Comparison of ENCODE assay signal across 14 cellular contexts in the genomic region with DNA sequence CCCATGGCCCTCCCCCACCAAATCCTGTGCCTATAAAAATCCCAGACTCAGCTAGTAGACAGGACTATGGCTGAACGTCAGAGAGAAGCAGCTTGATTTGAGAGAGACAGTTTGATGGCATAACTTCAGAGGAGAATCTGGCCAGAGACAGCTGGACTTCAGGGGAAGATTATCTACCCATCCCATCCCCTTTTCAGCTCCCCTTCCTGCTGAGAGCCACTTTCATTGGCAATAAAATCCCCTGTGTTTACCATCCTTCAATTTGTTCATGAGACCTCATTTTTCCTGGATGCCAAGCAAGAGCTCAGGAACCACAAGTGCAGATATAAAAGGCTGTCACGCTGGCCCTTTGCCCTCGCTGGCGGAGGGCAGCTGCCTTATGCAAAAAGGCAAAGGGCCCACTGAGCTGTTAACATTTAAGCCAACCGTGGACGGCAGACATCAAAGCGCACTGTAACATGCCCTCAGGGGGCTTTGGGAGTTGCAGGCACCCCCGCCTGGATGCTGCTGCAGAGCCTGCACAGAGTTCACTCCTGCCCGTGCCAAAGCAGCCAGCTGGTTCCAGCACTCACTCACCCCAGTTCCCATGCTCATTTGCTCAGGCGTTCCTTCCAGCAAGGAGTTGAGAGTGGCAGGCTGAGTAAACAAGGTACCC.
DNase-seq lines count a peak whose midpoint lies in the region; ATAC-seq and TF ChIP-seq lines count a peak whose summit lies in the region.
"Had no signal": no experiment of that assay in that cellular context is flagged by ENCODE, and none has a peak within 500 bp of the region (broad histone marks: within the 10 kb centered on the region; RNA-seq: fewer than 3 reads in every experiment).

No MANE protein-coding gene starts in this region.

- H3K4me1 ChIP-seq in IMR-90 (ENCODE audit: control insufficient read depth, insufficient read depth, low read length) = peaks cover 7% of the 10 kb centered on the region; the same call in 1 of the 2 replicates
- H3K4me1 ChIP-seq: suprapubic skin had no signal

- H3K9me3 ChIP-seq in IMR-90 (ENCODE audit: control insufficient read depth, insufficient read depth, low read length) (no peaks in the 10 kb centered on the region; the same call in 1 of the 2 replicates), neural cell (ENCODE audit: low read length) (no peaks in the 10 kb centered on the region)
- H3K9me3 ChIP-seq: suprapubic skin had no signal

- no peak overlapping the region for H3K56ac ChIP-seq in IMR-90 (ENCODE audit: extremely low read depth, insufficient read depth, low read length)

- H3K36me3 ChIP-seq in IMR-90 (ENCODE audit: control insufficient read depth, insufficient read depth, low read length) (no peaks in the 10 kb centered on the region), neural cell (ENCODE audit: insufficient read depth, low read length) (no peaks in the 10 kb centered on the region)
- H3K36me3 ChIP-seq: suprapubic skin had no signal

- no peaks in the 10 kb centered on the region for H3K27me3 Mint-ChIP-seq in activated CD8-positive, alpha-beta T cell treated with anti-CD3 and anti-CD28 coated beads, Interleukin-2, amount 10 ng/mL, durations not matched to agents 7 days and 5 days (ENCODE audit: low read depth)

- peak overlapping the region; percentile 33 for H3K27ac Mint-ChIP-seq in activated CD8-positive, alpha-beta T cell treated with anti-CD3 and anti-CD28 coated beads, Interleukin-2, amount 10 ng/mL, durations not matched to agents 7 days and 5 days

- no peak for TF ChIP-seq CTCF in IMR-90 (conservative IDR thresholded peaks at IDR 0.05; ENCODE audit: low read depth, low read length)
- no peak for TF ChIP-seq CTCF in neural cell (IDR thresholded peaks at IDR 0.05; ENCODE audit: poor library complexity, severe bottlenecking)

- H3K27me3 ChIP-seq in IMR-90 (ENCODE audit: control insufficient read depth, insufficient read depth, low read length) (no peaks in the 10 kb centered on the region), neural cell (ENCODE audit: insufficient read depth, low read depth, low read length) (no peaks in the 10 kb centered on the region)
- H3K27me3 ChIP-seq: suprapubic skin had no signal

- no peak overlapping the region for H3K23ac ChIP-seq in IMR-90 (ENCODE audit: low read depth, low read length)

- TF ChIP-seq RAD21 in IMR-90 (IDR thresholded peaks at IDR 0.05; ENCODE audit: low read length) = no peak
- no peak for TF ChIP-seq RAD21 in neural cell (conservative IDR thresholded peaks at IDR 0.05)

- H3K9me3 Mint-ChIP-seq in activated CD8-positive, alpha-beta T cell treated with anti-CD3 and anti-CD28 coated beads, Interleukin-2, amount 10 ng/mL, durations not matched to agents 7 days and 5 days (ENCODE audit: insufficient read depth) = no peaks in the 10 kb centered on the region
- H3K9me3 Mint-ChIP-seq: activated naive CD4-positive, alpha-beta T cell treated with anti-CD3 and anti-CD28 coated beads, Interleukin-2, amount 50 U/mL, for 72 hours had no signal

- no peak overlapping the region for H4K5ac ChIP-seq in IMR-90 (ENCODE audit: low read depth, low read length)

- H2AK5ac ChIP-seq in IMR-90 (ENCODE audit: low read depth, low read length) = no peak overlapping the region; the same call in 1 of the 2 replicates

- no peak overlapping the region; the same call in 1 of the 2 replicates for H3K4ac ChIP-seq in IMR-90 (ENCODE audit: low read depth, low read length)

- H3K79me2 ChIP-seq in neural cell (replicated peaks; ENCODE audit: insufficient read depth, low read length) = no peaks in the 10 kb centered on the region

- peaks cover 59% of the 10 kb centered on the region for H3K36me3 Mint-ChIP-seq in activated CD8-positive, alpha-beta T cell treated with anti-CD3 and anti-CD28 coated beads, Interleukin-2, amount 10 ng/mL, durations not matched to agents 7 days and 5 days (ENCODE audit: low read depth)

- POLR2A ChIA-PET in IMR-90 (lab: Charles Lee; ENCODE audit: unreplicated experiment) = no interaction called here
- POLR2A ChIA-PET in activated CD8-positive, alpha-beta T cell treated with anti-CD3 and anti-CD28 coated beads, Interleukin-2, amount 10 ng/mL, durations not matched to agents 7 days and 5 days (lab: Charles Lee) = interaction anchor here (0.9 kb wide), 1 partner anchor 103 kb away, joined by 4 read pairs; no protein-coding TSS in a partner anchor

- H3K4me3 Mint-ChIP-seq in activated CD8-positive, alpha-beta T cell treated with anti-CD3 and anti-CD28 coated beads, Interleukin-2, amount 10 ng/mL, durations not matched to agents 7 days and 5 days = no peak overlapping the region

- peaks cover 2% of the 10 kb centered on the region; the same call in 1 of the 2 replicates for H3K9me1 ChIP-seq in IMR-90 (ENCODE audit: insufficient read depth, low read length)

- ATAC-seq in IMR-90 (ENCODE audit: low read depth) (no peak), GM19467 (IDR thresholded peaks at IDR 0.05; ENCODE audit: unreplicated experiment) (no peak), GM18870 (IDR thresholded peaks at IDR 0.05; ENCODE audit: unreplicated experiment) (no peak)
- no peak for ATAC-seq in activated CD8-positive, alpha-beta T cell treated with anti-CD3 and anti-CD28 coated beads, Interleukin-2, amount 10 ng/mL, durations not matched to agents 7 days and 5 days
- ATAC-seq: activated naive CD4-positive, alpha-beta T cell treated with anti-CD3 and anti-CD28 coated beads, Interleukin-2, amount 50 U/mL, for 72 hours had no signal

- H2BK120ac ChIP-seq in IMR-90 (ENCODE audit: low read depth, low read length) = 0 out of 2 replicates have a peak overlapping the region, but pooled peaks have one; percentile 2

- H3K14ac ChIP-seq in IMR-90 (replicated peaks; ENCODE audit: low read depth, low read length) = no peak overlapping the region; the same call in 1 of the 2 replicates

- H3K9me2 ChIP-seq in neural cell (ENCODE audit: insufficient read depth, low read length) = no peaks in the 10 kb centered on the region

- no peak overlapping the region for H4K8ac ChIP-seq in IMR-90 (ENCODE audit: low read depth in 2 of 2, low read length in 2 of 2)

- no peak overlapping the region for H3K4me3 ChIP-seq in IMR-90 (ENCODE audit: insufficient read depth, low read depth, low read length)
- H3K4me3 ChIP-seq in neural cell (ENCODE audit: low read length) = no peak overlapping the region
- H3K4me3 ChIP-seq: suprapubic skin had no signal

- peak overlapping the region; percentile 53 for H2BK20ac ChIP-seq in IMR-90 (ENCODE audit: low read depth, low read length)

- in situ Hi-C loops in IMR-90 (cut with MboI; ENCODE audit: low sequenced_read_pairs) = no loop called here

- no peak for TF ChIP-seq EP300 in neural cell (conservative IDR thresholded peaks at IDR 0.05; ENCODE audit: poor library complexity, severe bottlenecking)

- H2BK15ac ChIP-seq in IMR-90 (ENCODE audit: low read depth, low read length) = no peak overlapping the region; the same call in 2 of the 3 replicates

- peak overlapping the region; percentile 16; the same call in 1 of the 2 replicates for H3K18ac ChIP-seq in IMR-90 (ENCODE audit: low read depth, low read length)

- H3K4me1 Mint-ChIP-seq in activated CD8-positive, alpha-beta T cell treated with anti-CD3 and anti-CD28 coated beads, Interleukin-2, amount 10 ng/mL, durations not matched to agents 7 days and 5 days (ENCODE audit: low read depth) = no peaks in the 10 kb centered on the region

- CTCF ChIA-PET in IMR-90 (lab: Yijun Ruan, JAX) = no interaction called here
- CTCF ChIA-PET in activated CD8-positive, alpha-beta T cell treated with anti-CD3 and anti-CD28 coated beads, Interleukin-2, amount 10 ng/mL, durations not matched to agents 7 days and 5 days (lab: Charles Lee) = interaction anchor here (1.8 to 2.1 kb wide), 2 partner anchors 23 to 287 kb away, joined by 5 to 8 read pairs; no protein-coding TSS in a partner anchor

- no peak overlapping the region for H3K27ac ChIP-seq in IMR-90 (ENCODE audit: insufficient read depth, low read length)
- peak overlapping the region; percentile 86 for H3K27ac ChIP-seq in neural cell (ENCODE audit: low read length)
- H3K27ac ChIP-seq: 22Rv1, suprapubic skin had no signal

- no peak overlapping the region for H4K91ac ChIP-seq in IMR-90 (ENCODE audit: insufficient read depth, low read depth, low read length)

- no peak overlapping the region for H3K9ac ChIP-seq in IMR-90 (ENCODE audit: low read depth, low read length)
- peak overlapping the region; percentile 21 for H3K9ac ChIP-seq in neural cell (ENCODE audit: low read length)

- H3K4me2 ChIP-seq in IMR-90 (ENCODE audit: low read depth, low read length) (no peak overlapping the region), neural cell (ENCODE audit: low read length) (no peak overlapping the region)

- dilution Hi-C loops in IMR-90 (cut with HindIII; ENCODE audit: low sequenced_read_pairs, unreplicated experiment) = no loop called here

- peaks cover 5% of the 10 kb centered on the region for H3F3A ChIP-seq in neural cell (ENCODE audit: insufficient read depth, low read length, poor library complexity, severe bottlenecking)

- H4K20me1 ChIP-seq in IMR-90 (ENCODE audit: insufficient read depth, low read length) = no peaks in the 10 kb centered on the region
- H4K20me1 ChIP-seq in neural cell (ENCODE audit: insufficient read depth) = no peaks in the 10 kb centered on the region

- BruUV-seq in IMR-90 (replicated peaks; lab: Mats Ljungman, UMichigan) = no TSS peak

- DNase-seq in DMS 273 (lab: John Stamatoyannopoulos, UW; ENCODE audit: unreplicated experiment) = peak; percentile 68
- no peak for DNase-seq in DMS 273 treated with DMSO at 0.1 percent for 48 hours (lab: John Stamatoyannopoulos, UW)
- DNase-seq in IMR-90 = no peak
- no peak for DNase-seq in activated CD8-positive, alpha-beta T cell treated with anti-CD3 and anti-CD28 coated beads, Interleukin-2, amount 10 ng/mL, durations not matched to agents 7 days and 5 days
- DNase-seq in globus pallidus (ENCODE audit: low spot score) = no peak
- DNase-seq: COR-L47, NCI-H1105, NCI-H82 had no signal

- no peak overlapping the region for H2BK5ac ChIP-seq in IMR-90 (ENCODE audit: low read depth, low read length, poor library complexity, severe bottlenecking)

- no peak for TF ChIP-seq POLR2A in IMR-90 (IDR thresholded peaks at IDR 0.05; ENCODE audit: low read depth, low read length)

- intact Hi-C loops in IMR-90 (cut with micrococcal nuclease) = no loop called here

- H3K79me1 ChIP-seq in IMR-90 (ENCODE audit: low read depth in 1 of 2, low read length in 2 of 2) = no peaks in the 10 kb centered on the region

- H2AFZ ChIP-seq in IMR-90 (replicated peaks; ENCODE audit: low read length, poor library complexity) (no peak overlapping the region), neural cell (ENCODE audit: low read depth, low read length) (no peak overlapping the region)

- H2AK9ac ChIP-seq in IMR-90 (replicated peaks; ENCODE audit: low read depth, low read length, poor library complexity) = no peak overlapping the region

- 79% methylated on average over 7 of the region's 10 CpGs; no CpG with 5 or more reads in 1 of the 2 experiments for WGBS in IMR-90 (ENCODE audit: extremely low coverage in 2 of 2, insufficient read length in 1 of 2), 2 experiments

TF ChIP-seq in IMR-90, 13 proteins besides CTCF, POLR2A, EP300 and RAD21 (continues in another document):
- no peak for TF ChIP-seq SMC3 (IDR thresholded peaks at IDR 0.05; ENCODE audit: low read depth, low read length)
- TF ChIP-seq BHLHE40 (IDR thresholded peaks at IDR 0.05; ENCODE audit: low read depth, low read length) = no peak

TF ChIP-seq in neural cell, 6 proteins besides CTCF, POLR2A, EP300 and RAD21:
- no peak for TF ChIP-seq MXI1 (conservative IDR thresholded peaks at IDR 0.05; ENCODE audit: poor library complexity, severe bottlenecking)
